Comparison of ENCODE assay signal across 10 cellular contexts in the genomic region with DNA sequence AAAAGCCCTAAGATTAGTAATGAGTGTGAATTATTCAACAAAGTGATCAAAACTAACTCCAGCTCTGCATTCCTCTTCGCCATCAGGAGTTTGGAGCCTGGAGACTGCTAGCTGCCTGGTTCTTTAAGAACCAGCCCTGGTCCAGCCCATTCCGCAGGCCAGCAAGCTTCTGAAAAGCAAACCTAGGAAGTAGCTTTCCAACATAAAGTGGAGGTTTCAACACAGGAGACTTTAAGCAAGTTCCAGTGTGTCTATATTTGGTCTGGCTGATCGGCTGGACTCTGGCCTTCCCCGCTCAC. TPM values are rescaled to one million over a fixed set of nuclear protein-coding genes. Genes with fewer than 3 reads are reported as not detected.
DNase-seq lines count a peak whose midpoint lies in the region; ATAC-seq and TF ChIP-seq lines count a peak whose summit lies in the region.
"Not testable (repeated sequence)": the region's sequence is repeated elsewhere in the genome, so short reads cannot be mapped to it uniquely, and the experiment has no call there.
"Had no signal": no experiment of that assay in that cellular context is flagged by ENCODE, and none has a peak within 500 bp of the region (broad histone marks: within the 10 kb centered on the region; RNA-seq: fewer than 3 reads in every experiment).

No MANE protein-coding gene starts in this region.

- peak overlapping the region; percentile 97 for H3K27ac Mint-ChIP-seq in activated CD4-positive, alpha-beta T cell treated with anti-CD3 and anti-CD28 coated beads for 36 hours

- H3K9me3 Mint-ChIP-seq in activated CD4-positive, alpha-beta T cell treated with anti-CD3 and anti-CD28 coated beads for 36 hours (ENCODE audit: low read depth) = not testable (repeated sequence)

- DNase-seq in activated CD4-positive, alpha-beta T cell treated with anti-CD3 and anti-CD28 coated beads for 36 hours; breast epithelium (ENCODE audit: low spot score in 2 of 2); fibroblast of villous mesenchyme (ENCODE audit: low read depth); mesenchymal stem cell; sigmoid colon; aorta: not testable (repeated sequence)

- H3K4me3 Mint-ChIP-seq in activated CD4-positive, alpha-beta T cell treated with anti-CD3 and anti-CD28 coated beads for 36 hours = peak overlapping the region; percentile 95

- not testable (repeated sequence) for H3K79me1 ChIP-seq in mesenchymal stem cell (replicated peaks; ENCODE audit: low read length, poor library complexity, severe bottlenecking)

- H3K18ac ChIP-seq in mesenchymal stem cell (ENCODE audit: low read depth in 1 of 2, low read length in 2 of 2) = not testable (repeated sequence)

- H3K27me3 Mint-ChIP-seq in activated CD4-positive, alpha-beta T cell treated with anti-CD3 and anti-CD28 coated beads for 36 hours = not testable (repeated sequence)

- not testable (repeated sequence) for H3K27me3 ChIP-seq in breast epithelium; mesenchymal stem cell (ENCODE audit: control insufficient read depth in 1 of 2, insufficient read depth in 1 of 2, low read length in 2 of 2); sigmoid colon; aorta (ENCODE audit: control insufficient read depth in 1 of 2, insufficient read depth in 2 of 2, low read length in 1 of 2)

- not testable (repeated sequence) for H3K36me3 ChIP-seq in ES-I3 (ENCODE audit: insufficient read depth, low read length); KOPT-K1 (ENCODE audit: insufficient read depth, low read length); breast epithelium; mesenchymal stem cell (ENCODE audit: control insufficient read depth in 1 of 2, insufficient read depth in 2 of 2, low read depth in 1 of 2, low read length in 2 of 2); sigmoid colon; aorta (ENCODE audit: control insufficient read depth in 1 of 2, insufficient read depth in 2 of 2, low read length in 1 of 2)

- H3K4me3 ChIP-seq in breast epithelium = peak overlapping the region; percentile 47 to 83 (median 69)
- H3K4me3 ChIP-seq in fibroblast of villous mesenchyme (ENCODE audit: low read depth, low read length) = peak overlapping the region; percentile 67
- peak overlapping the region in 1 of 2 experiments; percentile 81 for H3K4me3 ChIP-seq in mesenchymal stem cell (ENCODE audit: insufficient read depth in 1 of 2, low read depth in 1 of 2, low read length in 2 of 2)
- peak overlapping the region; percentile 55 to 82 (median 68) for H3K4me3 ChIP-seq in sigmoid colon
- peak overlapping the region; percentile 63 to 82 for H3K4me3 ChIP-seq in aorta (ENCODE audit: low read length in 2 of 2)

- H3K23ac ChIP-seq in mesenchymal stem cell (ENCODE audit: low read length in 2 of 2) = not testable (repeated sequence)

- H2BK5ac ChIP-seq in mesenchymal stem cell (ENCODE audit: low read depth, low read length, poor library complexity, severe bottlenecking) = not testable (repeated sequence)

- H3K9ac ChIP-seq in ES-I3 (ENCODE audit: low read depth, low read length) (peak overlapping the region; percentile 38), mesenchymal stem cell (ENCODE audit: low read length) (peak overlapping the region; percentile 91)

- H3K27ac ChIP-seq in KOPT-K1 (ENCODE audit: low read depth, low read length, poor library complexity, severe bottlenecking) (peak overlapping the region; percentile 74), breast epithelium (peak overlapping the region; percentile 91 to 98), sigmoid colon (peak overlapping the region; percentile 86 to 97 (median 92)), aorta (ENCODE audit: low read depth in 1 of 2, low read length in 2 of 2) (peak overlapping the region; percentile 52 to 98)
- H3K27ac ChIP-seq in mesenchymal stem cell (ENCODE audit: low read length, poor library complexity, severe bottlenecking) = not testable (repeated sequence)

- WGBS in mesenchymal stem cell = 65% methylated on average over 4 of the region's 4 CpGs
- WGBS in sigmoid colon, 2 donors = 6 to 21% methylated on average over 4 of the region's 4 CpGs
- 0 to 2% methylated on average over 4 of the region's 4 CpGs for WGBS in aorta, 2 donors

- H2AFZ ChIP-seq in mesenchymal stem cell (ENCODE audit: low read depth, low read length) = not testable (repeated sequence)

- not testable (repeated sequence) for ATAC-seq in activated CD4-positive, alpha-beta T cell treated with anti-CD3 and anti-CD28 coated beads for 36 hours; aorta (ENCODE audit: low FRiP score)

- H2AK5ac ChIP-seq in mesenchymal stem cell (ENCODE audit: low read length, severe bottlenecking) = not testable (repeated sequence)

- not testable (repeated sequence) for H4K91ac ChIP-seq in mesenchymal stem cell (ENCODE audit: low read length)

- POLR2A ChIA-PET in activated CD4-positive, alpha-beta T cell treated with anti-CD3 and anti-CD28 coated beads for 36 hours (lab: Charles Lee) = interaction anchor here (0.5 to 1.0 kb wide), 7 partner anchors 21 to 433 kb away, joined by 3 to 4 read pairs (median 3); a partner anchor contains a TSS

- not testable (repeated sequence) for H2BK15ac ChIP-seq in mesenchymal stem cell (ENCODE audit: low read depth, poor library complexity, severe bottlenecking)

- H2BK12ac ChIP-seq in mesenchymal stem cell (ENCODE audit: low read length in 2 of 2) = not testable (repeated sequence)

- not testable (repeated sequence) for H3K4me1 ChIP-seq in ES-I3 (ENCODE audit: insufficient read depth, low read length); breast epithelium; mesenchymal stem cell (ENCODE audit: control insufficient read depth, insufficient read depth, low read depth, low read length); aorta (ENCODE audit: control insufficient read depth in 1 of 2, insufficient read depth in 2 of 2, low read length in 2 of 2)
- peaks cover 0 to 39% (median 6%) of the 10 kb centered on the region in 4 donors for H3K4me1 ChIP-seq in sigmoid colon

- TF ChIP-seq EP300 in sigmoid colon (IDR thresholded peaks at IDR 0.05) = not testable (repeated sequence)

- not testable (repeated sequence) for TF ChIP-seq POLR2A in breast epithelium (IDR thresholded peaks at IDR 0.05); sigmoid colon (IDR thresholded peaks at IDR 0.05)

- CTCF ChIA-PET in activated CD4-positive, alpha-beta T cell treated with anti-CD3 and anti-CD28 coated beads for 36 hours (lab: Charles Lee) = interaction anchor here (0.6 to 2.0 kb wide), 12 partner anchors 24 to 510 kb away, joined by 3 to 12 read pairs (median 4); a partner anchor contains a TSS

- H3K36me3 Mint-ChIP-seq in activated CD4-positive, alpha-beta T cell treated with anti-CD3 and anti-CD28 coated beads for 36 hours (ENCODE audit: low read depth) = peaks cover 43% of the 10 kb centered on the region

- intact Hi-C loops in activated CD4-positive, alpha-beta T cell treated with anti-CD3 and anti-CD28 coated beads for 36 hours (cut with DNase I, micrococcal nuclease) = loop anchor here (1.0 to 10.0 kb wide), 9 partner anchors 24 to 433 kb away; a partner anchor contains a TSS
- intact Hi-C loops in breast epithelium (cut with DNase I; ENCODE audit: low total_unique reads) = not testable (repeated sequence)
- intact Hi-C loops in sigmoid colon (cut with DNase I) (loop anchor here (5.0 kb wide), 2 partner anchors 42 to 62 kb away; no protein-coding TSS in a partner anchor), aorta (cut with DNase I) (loop anchor here (5.0 to 10.0 kb wide), 3 partner anchors 46 to 64 kb away; a partner anchor contains a TSS)

- TF ChIP-seq CTCF in breast epithelium (IDR thresholded peaks at IDR 0.05); fibroblast of villous mesenchyme (IDR thresholded peaks at IDR 0.05; ENCODE audit: insufficient read depth, low read depth, low read length); sigmoid colon (IDR thresholded peaks at IDR 0.05): not testable (repeated sequence)

- H2BK120ac ChIP-seq in mesenchymal stem cell (ENCODE audit: low read depth, low read length) = not testable (repeated sequence)

- H3K14ac ChIP-seq in mesenchymal stem cell (ENCODE audit: low read length in 2 of 2) = not testable (repeated sequence)

- H4K8ac ChIP-seq in mesenchymal stem cell (ENCODE audit: low read length) = peak overlapping the region; percentile 36

- peaks cover 49% of the 10 kb centered on the region for H3K4me1 Mint-ChIP-seq in activated CD4-positive, alpha-beta T cell treated with anti-CD3 and anti-CD28 coated beads for 36 hours

- not testable (repeated sequence) for H3K9me3 ChIP-seq in ES-I3 (ENCODE audit: control insufficient read depth, insufficient read depth, low read length); KOPT-K1 (ENCODE audit: insufficient read depth, low read length, poor library complexity, severe bottlenecking); breast epithelium; mesenchymal stem cell (ENCODE audit: control insufficient read depth, low read length); sigmoid colon; aorta (ENCODE audit: control insufficient read depth, low read length)

- H3K4ac ChIP-seq in mesenchymal stem cell (ENCODE audit: low read depth in 1 of 2, low read length in 2 of 2) = not testable (repeated sequence)

- not testable (repeated sequence) for H3K4me2 ChIP-seq in mesenchymal stem cell (ENCODE audit: low read length, poor library complexity, severe bottlenecking)

RNA-seq across cellular contexts. Expression of a gene that starts 0.2 kb away (rescaled TPM):
- total RNA-seq in activated CD4-positive, alpha-beta T cell treated with anti-CD3 and anti-CD28 coated beads for 36 hours = 1 to 10 TPM; 2.8 to 5.0 TPM
- total RNA-seq in breast epithelium (10 to 100 TPM; 44.0 to 70.1 (median 45.8) TPM), fibroblast of villous mesenchyme (26.8 and 48.0 TPM in 2 replicates), sigmoid colon (100 to 1,000 TPM in 2 of 4 donors, 10 to 100 TPM in 2; 44.7 to 125 (median 99.0) TPM), aorta (10 to 100 TPM; 19.9 to 36.9 TPM)
- 16.5 TPM for polyA plus RNA-seq in mesenchymal stem cell (2013, experiment 1 of 2)
- polyA plus RNA-seq in mesenchymal stem cell (2013, experiment 2 of 2) = 15.9 TPM
- polyA plus RNA-seq in sigmoid colon (10 to 100 TPM; 19.2 to 36.8 (median 22.9) TPM), aorta (10 to 100 TPM; 19.4 to 28.7 TPM)

RNA-seq across cellular contexts. Expression of a gene that starts 10.1 kb away (rescaled TPM):
- under 1 TPM in 1 of 2 experiments, not detected in 1; 0.05 TPM for total RNA-seq in activated CD4-positive, alpha-beta T cell treated with anti-CD3 and anti-CD28 coated beads for 36 hours
- total RNA-seq in breast epithelium (under 1 TPM; 0.59 to 0.98 (median 0.64) TPM), fibroblast of villous mesenchyme (under 0.01 TPM in 1 of 2 replicates, not detected in the other), sigmoid colon (1 to 10 TPM in 1 of 4 donors, under 1 TPM in 2, not detected in 1; 0.28 to 1.2 (median 0.49) TPM), aorta (under 1 TPM; 0.10 to 0.96 TPM)
- 0.01 TPM for polyA plus RNA-seq in mesenchymal stem cell (2013, experiment 1 of 2)
- not detected for polyA plus RNA-seq in mesenchymal stem cell (2013, experiment 2 of 2)
- polyA plus RNA-seq in sigmoid colon (under 1 TPM in 1 of 3 donors, not detected in 2; 0.03 TPM), aorta (under 1 TPM; 0.15 to 0.38 TPM)
- total RNA-seq: NCI-H460 had no signal
- polyA plus RNA-seq: neural cell had no signal

RNA-seq across cellular contexts. Expression of a gene that starts 22.8 kb away (rescaled TPM):
- total RNA-seq in activated CD4-positive, alpha-beta T cell treated with anti-CD3 and anti-CD28 coated beads for 36 hours = 1 to 10 TPM; 3.0 to 3.1 TPM
- total RNA-seq in breast epithelium = 1 to 10 TPM; 2.8 to 5.9 (median 3.7) TPM
- total RNA-seq in fibroblast of villous mesenchyme = 0.64 and 1.7 TPM in 2 replicates
- 0.65 TPM for polyA plus RNA-seq in mesenchymal stem cell (2013, experiment 1 of 2)
- polyA plus RNA-seq in mesenchymal stem cell (2013, experiment 2 of 2) = 0.59 TPM
- total RNA-seq in sigmoid colon = 1 to 10 TPM in 1 of 4 donors, under 1 TPM in 3; 0.33 to 2.2 (median 0.45) TPM
- 1 to 10 TPM; 2.2 to 3.7 (median 3.6) TPM for polyA plus RNA-seq in sigmoid colon
- total RNA-seq in aorta = 1 to 10 TPM in 1 of 2 donors, under 1 TPM in 1; 0.39 to 1.3 TPM
- 1 to 10 TPM in 1 of 2 donors, under 1 TPM in 1; 0.15 to 1.6 TPM for polyA plus RNA-seq in aorta

RNA-seq across cellular contexts. Expression of a gene that starts 31.9 kb away (rescaled TPM):
- total RNA-seq in activated CD4-positive, alpha-beta T cell treated with anti-CD3 and anti-CD28 coated beads for 36 hours = under 1 TPM; 0.78 to 0.91 TPM
- total RNA-seq in breast epithelium (10 to 100 TPM in 2 of 3 donors, 1 to 10 TPM in 1; 3.7 to 10.9 (median 10.5) TPM), fibroblast of villous mesenchyme (under 0.01 and 13.2 TPM in 2 replicates), sigmoid colon (10 to 100 TPM in 3 of 4 donors, 1 to 10 TPM in 1; 6.9 to 25.3 (median 19.0) TPM), aorta (1 to 10 TPM; 4.6 to 9.0 TPM)
- 14.5 TPM for polyA plus RNA-seq in mesenchymal stem cell (2013, experiment 1 of 2)
- polyA plus RNA-seq in mesenchymal stem cell (2013, experiment 2 of 2) = 14.8 TPM
- polyA plus RNA-seq in sigmoid colon (1 to 10 TPM; 2.9 to 6.5 (median 6.0) TPM), aorta (1 to 10 TPM; 5.2 to 5.4 TPM)

RNA-seq across cellular contexts. Expression of a gene that starts 43.5 kb away (rescaled TPM):
- total RNA-seq in activated CD4-positive, alpha-beta T cell treated with anti-CD3 and anti-CD28 coated beads for 36 hours = under 1 TPM in 1 of 2 experiments, not detected in 1; 0.18 TPM
- total RNA-seq in breast epithelium (under 1 TPM in 1 of 3 donors, not detected in 2; 0.16 TPM), fibroblast of villous mesenchyme (under 0.01 TPM in 1 of 2 replicates, not detected in the other), sigmoid colon (not detected), aorta (not detected)
- not detected for polyA plus RNA-seq in mesenchymal stem cell (2013, experiment 1 of 2)
- not detected for polyA plus RNA-seq in mesenchymal stem cell (2013, experiment 2 of 2)
- polyA plus RNA-seq in sigmoid colon (not detected), aorta (not detected)
- total RNA-seq: NCI-H460 had no signal
- polyA plus RNA-seq: neural cell had no signal
